In the genomic region with DNA sequence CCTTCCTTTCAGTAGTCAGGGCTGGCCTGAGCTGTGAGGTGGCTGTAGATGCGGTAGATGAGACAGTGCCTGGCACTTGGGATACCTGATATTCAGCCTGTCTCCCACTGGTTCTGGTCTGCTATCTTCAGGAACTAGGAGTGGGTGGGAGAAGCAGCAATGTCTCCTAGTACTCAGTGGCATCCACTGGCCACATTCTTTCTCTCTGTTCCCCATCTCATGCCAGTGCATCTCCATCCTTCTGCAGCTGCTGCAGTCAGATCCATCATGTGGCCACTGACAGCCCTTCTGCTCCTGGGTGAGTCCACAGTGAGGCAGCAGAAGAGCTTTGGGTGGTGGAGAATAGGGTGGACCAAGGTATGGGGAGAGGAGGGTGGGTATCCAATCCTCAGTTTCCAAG, we compare ENCODE assay signal across 2 cellular contexts.
TF ChIP-seq lines count a peak whose summit lies in the region.

No MANE protein-coding gene starts in this region.

TF ChIP-seq in SK-N-SH, 30 proteins besides CTCF, POLR2A, EP300 and RAD21:
- TF ChIP-seq NFIC (IDR thresholded peaks at IDR 0.05; ENCODE audit: borderline replicate concordance) (no peak), JUND (IDR thresholded peaks at IDR 0.05) (no peak), GABPA (IDR thresholded peaks at IDR 0.05; ENCODE audit: low read depth) (no peak), RFX5 (IDR thresholded peaks at IDR 0.05; ENCODE audit: low read length) (no peak), MAX (IDR thresholded peaks at IDR 0.05; ENCODE audit: low read depth) (no peak), FOXM1 (IDR thresholded peaks at IDR 0.05; ENCODE audit: low read depth) (no peak), MEF2A (IDR thresholded peaks at IDR 0.05; ENCODE audit: borderline replicate concordance, low read depth) (no peak), FOXJ3 (CRISPR knock-in tag; IDR thresholded peaks at IDR 0.05) (no peak), CHD2 (IDR thresholded peaks at IDR 0.05; ENCODE audit: low read length, partially characterized antibody) (no peak), RXRA (IDR thresholded peaks at IDR 0.05; ENCODE audit: borderline replicate concordance, low read depth) (no peak), GATA2 (CRISPR knock-in tag; IDR thresholded peaks at IDR 0.05) (no peak), YY1 (IDR thresholded peaks at IDR 0.05; ENCODE audit: low read depth) (no peak), TEAD4 (IDR thresholded peaks at IDR 0.05; ENCODE audit: borderline replicate concordance, insufficient read depth) (no peak), PBX3 (IDR thresholded peaks at IDR 0.05) (no peak), POLR2AphosphoS5 (IDR thresholded peaks at IDR 0.05; ENCODE audit: low read depth, low read length) (no peak), TAF1 (IDR thresholded peaks at IDR 0.05; ENCODE audit: borderline replicate concordance, low read depth, low read length) (no peak), RCOR1 (IDR thresholded peaks at IDR 0.05; ENCODE audit: low read length) (no peak)
- TF ChIP-seq, protein P1, sequence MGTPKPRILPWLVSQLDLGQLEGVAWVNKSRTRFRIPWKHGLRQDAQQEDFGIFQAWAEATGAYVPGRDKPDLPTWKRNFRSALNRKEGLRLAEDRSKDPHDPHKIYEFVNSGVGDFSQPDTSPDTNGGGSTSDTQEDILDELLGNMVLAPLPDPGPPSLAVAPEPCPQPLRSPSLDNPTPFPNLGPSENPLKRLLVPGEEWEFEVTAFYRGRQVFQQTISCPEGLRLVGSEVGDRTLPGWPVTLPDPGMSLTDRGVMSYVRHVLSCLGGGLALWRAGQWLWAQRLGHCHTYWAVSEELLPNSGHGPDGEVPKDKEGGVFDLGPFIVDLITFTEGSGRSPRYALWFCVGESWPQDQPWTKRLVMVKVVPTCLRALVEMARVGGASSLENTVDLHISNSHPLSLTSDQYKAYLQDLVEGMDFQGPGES (IDR thresholded peaks at IDR 0.05; ENCODE audit: low read depth, low read length) = no peak
- TF ChIP-seq, protein P2, sequence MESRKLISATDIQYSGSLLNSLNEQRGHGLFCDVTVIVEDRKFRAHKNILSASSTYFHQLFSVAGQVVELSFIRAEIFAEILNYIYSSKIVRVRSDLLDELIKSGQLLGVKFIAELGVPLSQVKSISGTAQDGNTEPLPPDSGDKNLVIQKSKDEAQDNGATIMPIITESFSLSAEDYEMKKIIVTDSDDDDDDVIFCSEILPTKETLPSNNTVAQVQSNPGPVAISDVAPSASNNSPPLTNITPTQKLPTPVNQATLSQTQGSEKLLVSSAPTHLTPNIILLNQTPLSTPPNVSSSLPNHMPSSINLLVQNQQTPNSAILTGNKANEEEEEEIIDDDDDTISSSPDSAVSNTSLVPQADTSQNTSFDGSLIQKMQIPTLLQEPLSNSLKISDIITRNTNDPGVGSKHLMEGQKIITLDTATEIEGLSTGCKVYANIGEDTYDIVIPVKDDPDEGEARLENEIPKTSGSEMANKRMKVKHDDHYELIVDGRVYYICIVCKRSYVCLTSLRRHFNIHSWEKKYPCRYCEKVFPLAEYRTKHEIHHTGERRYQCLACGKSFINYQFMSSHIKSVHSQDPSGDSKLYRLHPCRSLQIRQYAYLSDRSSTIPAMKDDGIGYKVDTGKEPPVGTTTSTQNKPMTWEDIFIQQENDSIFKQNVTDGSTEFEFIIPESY (IDR thresholded peaks at IDR 0.05; ENCODE audit: borderline replicate concordance, low read depth) = no peak
- TF ChIP-seq, protein P3, sequence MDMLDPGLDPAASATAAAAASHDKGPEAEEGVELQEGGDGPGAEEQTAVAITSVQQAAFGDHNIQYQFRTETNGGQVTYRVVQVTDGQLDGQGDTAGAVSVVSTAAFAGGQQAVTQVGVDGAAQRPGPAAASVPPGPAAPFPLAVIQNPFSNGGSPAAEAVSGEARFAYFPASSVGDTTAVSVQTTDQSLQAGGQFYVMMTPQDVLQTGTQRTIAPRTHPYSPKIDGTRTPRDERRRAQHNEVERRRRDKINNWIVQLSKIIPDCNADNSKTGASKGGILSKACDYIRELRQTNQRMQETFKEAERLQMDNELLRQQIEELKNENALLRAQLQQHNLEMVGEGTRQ (IDR thresholded peaks at IDR 0.05; ENCODE audit: borderline replicate concordance, low read depth, low read length) = no peak

TF ChIP-seq in SK-N-SH treated with all-trans-retinoic acid at 6 μM for 48 hours, 23 proteins besides CTCF, POLR2A, EP300 and RAD21:
- no peak for TF ChIP-seq CSDC2 (CRISPR knock-in tag; IDR thresholded peaks at IDR 0.05)
- TF ChIP-seq ZNF70 (CRISPR knock-in tag; IDR thresholded peaks at IDR 0.05) = no peak
- no peak for TF ChIP-seq TCF4 (CRISPR knock-in tag; IDR thresholded peaks at IDR 0.05; ENCODE audit: borderline replicate concordance)
- TF ChIP-seq ZFP3 (CRISPR knock-in tag; IDR thresholded peaks at IDR 0.05) = no peak
- TF ChIP-seq ZNF8 (CRISPR knock-in tag; IDR thresholded peaks at IDR 0.05) = no peak
- TF ChIP-seq, protein P4, sequence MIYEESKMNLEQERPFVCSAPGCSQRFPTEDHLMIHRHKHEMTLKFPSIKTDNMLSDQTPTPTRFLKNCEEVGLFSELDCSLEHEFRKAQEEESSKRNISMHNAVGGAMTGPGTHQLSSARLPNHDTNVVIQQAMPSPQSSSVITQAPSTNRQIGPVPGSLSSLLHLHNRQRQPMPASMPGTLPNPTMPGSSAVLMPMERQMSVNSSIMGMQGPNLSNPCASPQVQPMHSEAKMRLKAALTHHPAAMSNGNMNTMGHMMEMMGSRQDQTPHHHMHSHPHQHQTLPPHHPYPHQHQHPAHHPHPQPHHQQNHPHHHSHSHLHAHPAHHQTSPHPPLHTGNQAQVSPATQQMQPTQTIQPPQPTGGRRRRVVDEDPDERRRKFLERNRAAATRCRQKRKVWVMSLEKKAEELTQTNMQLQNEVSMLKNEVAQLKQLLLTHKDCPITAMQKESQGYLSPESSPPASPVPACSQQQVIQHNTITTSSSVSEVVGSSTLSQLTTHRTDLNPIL (CRISPR knock-in tag; IDR thresholded peaks at IDR 0.05; ENCODE audit: low read depth) = no peak
- TF ChIP-seq TOX (CRISPR knock-in tag; IDR thresholded peaks at IDR 0.05; ENCODE audit: borderline replicate concordance) = no peak
- TF ChIP-seq BACH2 (CRISPR knock-in tag; IDR thresholded peaks at IDR 0.05; ENCODE audit: borderline replicate concordance) = no peak
- no peak for TF ChIP-seq GLIS3 (CRISPR knock-in tag; IDR thresholded peaks at IDR 0.05)
- no peak for TF ChIP-seq SNAI2 (CRISPR knock-in tag; IDR thresholded peaks at IDR 0.05)
- TF ChIP-seq, protein P5, sequence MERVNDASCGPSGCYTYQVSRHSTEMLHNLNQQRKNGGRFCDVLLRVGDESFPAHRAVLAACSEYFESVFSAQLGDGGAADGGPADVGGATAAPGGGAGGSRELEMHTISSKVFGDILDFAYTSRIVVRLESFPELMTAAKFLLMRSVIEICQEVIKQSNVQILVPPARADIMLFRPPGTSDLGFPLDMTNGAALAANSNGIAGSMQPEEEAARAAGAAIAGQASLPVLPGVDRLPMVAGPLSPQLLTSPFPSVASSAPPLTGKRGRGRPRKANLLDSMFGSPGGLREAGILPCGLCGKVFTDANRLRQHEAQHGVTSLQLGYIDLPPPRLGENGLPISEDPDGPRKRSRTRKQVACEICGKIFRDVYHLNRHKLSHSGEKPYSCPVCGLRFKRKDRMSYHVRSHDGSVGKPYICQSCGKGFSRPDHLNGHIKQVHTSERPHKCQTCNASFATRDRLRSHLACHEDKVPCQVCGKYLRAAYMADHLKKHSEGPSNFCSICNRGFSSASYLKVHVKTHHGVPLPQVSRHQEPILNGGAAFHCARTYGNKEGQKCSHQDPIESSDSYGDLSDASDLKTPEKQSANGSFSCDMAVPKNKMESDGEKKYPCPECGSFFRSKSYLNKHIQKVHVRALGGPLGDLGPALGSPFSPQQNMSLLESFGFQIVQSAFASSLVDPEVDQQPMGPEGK (CRISPR knock-in tag; IDR thresholded peaks at IDR 0.05; ENCODE audit: borderline replicate concordance) = no peak
- no peak for TF ChIP-seq ZC3H10 (CRISPR knock-in tag; IDR thresholded peaks at IDR 0.05)
